ENCODE assay signal across 2 cellular contexts in genomic region chr2:61421611-61422010, GRCh38.
TF ChIP-seq lines count a peak whose summit lies in the region.

No MANE protein-coding gene starts in this region.

TF ChIP-seq in WTC11, 78 proteins besides CTCF, POLR2A, EP300 and RAD21:
- TF ChIP-seq FOXP1 (CRISPR knock-in tag; IDR thresholded peaks at IDR 0.05; ENCODE audit: borderline replicate concordance) (no peak), ZNF396 (CRISPR knock-in tag; IDR thresholded peaks at IDR 0.05; ENCODE audit: borderline replicate concordance) (no peak), NFATC4 (CRISPR knock-in tag; IDR thresholded peaks at IDR 0.05) (no peak), ELF4 (CRISPR knock-in tag; IDR thresholded peaks at IDR 0.05; ENCODE audit: low read depth) (no peak), CDX4 (CRISPR knock-in tag; IDR thresholded peaks at IDR 0.05; ENCODE audit: borderline replicate concordance) (no peak), ZNF512 (CRISPR knock-in tag; IDR thresholded peaks at IDR 0.05; ENCODE audit: borderline replicate concordance) (no peak), ATF6 (CRISPR knock-in tag; IDR thresholded peaks at IDR 0.05) (no peak), JUN (CRISPR knock-in tag; IDR thresholded peaks at IDR 0.05) (no peak)
TF ChIP-seq in WTC11: peak in this region for 0.

TF ChIP-seq in endothelial cell of umbilical vein, 7 proteins besides CTCF, POLR2A, EP300 and RAD21:
- TF ChIP-seq MAX (IDR thresholded peaks at IDR 0.05; ENCODE audit: insufficient read depth, insufficient read length) (no peak), GATA2 (IDR thresholded peaks at IDR 0.05; ENCODE audit: insufficient read depth, insufficient read length, low read depth, low read length) (no peak), EZH2 (IDR thresholded peaks at IDR 0.05; ENCODE audit: borderline replicate concordance, low read depth, low read length, severe bottlenecking) (no peak), FOS (IDR thresholded peaks at IDR 0.05; ENCODE audit: borderline replicate concordance, insufficient read depth, low read length) (no peak), JUN (IDR thresholded peaks at IDR 0.05; ENCODE audit: borderline replicate concordance, insufficient read depth, insufficient read length, low read depth) (no peak), MYC (IDR thresholded peaks at IDR 0.05; ENCODE audit: low read depth, low read length) (no peak), POLR2AphosphoS5 (IDR thresholded peaks at IDR 0.05; ENCODE audit: insufficient read depth, low read depth, low read length) (no peak)
